8 cellular contexts compared by ENCODE assay signal in genomic region chr10:50621981-50622496, GRCh38. TPM values are rescaled to one million over a fixed set of nuclear protein-coding genes. Genes with fewer than 3 reads are reported as not detected.
DNase-seq lines count a peak whose midpoint lies in the region; ATAC-seq and TF ChIP-seq lines count a peak whose summit lies in the region.

No MANE protein-coding gene starts in this region.

- peak; percentile 83 for TF ChIP-seq POLR2A in ovary (IDR thresholded peaks at IDR 0.05)

- TF ChIP-seq CTCF in SK-N-SH (IDR thresholded peaks at IDR 0.05) (no peak; the same call in 1 of the 2 replicates), cardiac muscle cell (IDR thresholded peaks at IDR 0.05; ENCODE audit: low read depth, low read length) (no peak), ovary (IDR thresholded peaks at IDR 0.05) (no peak)

- no peaks in the 10 kb centered on the region for H3K9me3 Mint-ChIP-seq in activated naive CD8-positive, alpha-beta T cell treated with anti-CD3 and anti-CD28 coated beads, Interleukin-2, amount 50 U/mL, for 24 hours

- whole genome bisulfite sequencing in SK-N-SH (ENCODE audit: low lambda C conversion rate), result 2% methylated on average over 17 of the region's 17 CpGs
- WGBS in ovary, 3 donors, result 0 to 1% (median 0%) methylated on average over 17 of the region's 17 CpGs

- peak; percentile 23 for ATAC-seq in GM21619 (IDR thresholded peaks at IDR 0.05; ENCODE audit: unreplicated experiment)
- peak; percentile 7 for ATAC-seq in activated naive CD8-positive, alpha-beta T cell treated with anti-CD3 and anti-CD28 coated beads, Interleukin-2, amount 50 U/mL, for 24 hours

- peak overlapping the region; percentile 98 for H3K4me2 ChIP-seq in SK-N-SH

- CTCF ChIA-PET in SK-N-SH (lab: Yijun Ruan, JAX), result interaction anchor here (0.7 to 3.1 kb wide), 12 partner anchors 17 to 334 kb away, joined by 3 to 14 read pairs (median 3); no protein-coding TSS in a partner anchor

- peak overlapping the region; percentile 89 for H2AFZ ChIP-seq in SK-N-SH (ENCODE audit: low read depth)

- no peaks in the 10 kb centered on the region for H3K36me3 ChIP-seq in SK-N-SH (replicated peaks in 1 of 2; ENCODE audit: control insufficient read depth in 1 of 2, insufficient read depth in 2 of 2, low read length in 1 of 2)
- no peaks in the 10 kb centered on the region for H3K36me3 ChIP-seq in cardiac muscle cell
- H3K36me3 ChIP-seq in ovary, result no peaks in the 10 kb centered on the region

- H3F3A ChIP-seq in SK-N-SH (replicated peaks; ENCODE audit: insufficient read depth), result peaks cover 31% of the 10 kb centered on the region

- peak; percentile 33; the same call in 1 of the 2 replicates for TF ChIP-seq RAD21 in Ishikawa (IDR thresholded peaks at IDR 0.05; ENCODE audit: low read depth)
- TF ChIP-seq RAD21 in SK-N-SH (IDR thresholded peaks at IDR 0.05; ENCODE audit: low read length), result peak; percentile 55

- POLR2A ChIA-PET in SK-N-SH (lab: Yijun Ruan, JAX), result no interaction called here

- intact Hi-C loops in ovary (cut with DNase I), result loop anchor here (5.0 to 10.0 kb wide), 5 partner anchors 65 to 1545 kb away; no protein-coding TSS in a partner anchor

- TF ChIP-seq EP300 in Ishikawa (IDR thresholded peaks at IDR 0.05; ENCODE audit: borderline replicate concordance) (no peak), SK-N-SH (IDR thresholded peaks at IDR 0.05; ENCODE audit: borderline replicate concordance in 1 of 2, low read depth in 1 of 2, low read length in 1 of 2) (peak in 1 of 2 experiments; percentile 20; a peak in 1 of 4 replicates), ovary (IDR thresholded peaks at IDR 0.05) (no peak)

- H3K4me1 Mint-ChIP-seq in activated naive CD8-positive, alpha-beta T cell treated with anti-CD3 and anti-CD28 coated beads, Interleukin-2, amount 50 U/mL, for 24 hours, result peaks cover 58% of the 10 kb centered on the region

- H4K20me1 ChIP-seq in SK-N-SH (ENCODE audit: insufficient read depth), result peaks cover 7% of the 10 kb centered on the region; the same call in 1 of the 2 replicates

- peaks cover 57% of the 10 kb centered on the region for H3K79me2 ChIP-seq in SK-N-SH (ENCODE audit: insufficient read depth)

- H3K4me3 ChIP-seq in SK-N-SH (ENCODE audit: low read depth in 2 of 2, low read length in 1 of 2) (peak overlapping the region; percentile 90 to 93), cardiac muscle cell (peak overlapping the region; percentile 89), ovary (peak overlapping the region; percentile 67)

- H3K27ac Mint-ChIP-seq in activated naive CD8-positive, alpha-beta T cell treated with anti-CD3 and anti-CD28 coated beads, Interleukin-2, amount 50 U/mL, for 24 hours, result peak overlapping the region; percentile 90

- H3K27ac ChIP-seq in SK-N-SH (ENCODE audit: low read depth in 2 of 2, low read length in 1 of 2), result peak overlapping the region; percentile 64 to 100
- H3K27ac ChIP-seq in cardiac muscle cell, result peak overlapping the region; percentile 96
- H3K27ac ChIP-seq in ovary, result peak overlapping the region; percentile 95 to 100

- H3K36me3 Mint-ChIP-seq in activated naive CD8-positive, alpha-beta T cell treated with anti-CD3 and anti-CD28 coated beads, Interleukin-2, amount 50 U/mL, for 24 hours (ENCODE audit: low read depth), result no peaks in the 10 kb centered on the region

- peak overlapping the region; percentile 95 for H3K9ac ChIP-seq in SK-N-SH

- no peaks in the 10 kb centered on the region for H3K9me2 ChIP-seq in SK-N-SH

- peak overlapping the region; percentile 89 for H3K4me3 Mint-ChIP-seq in activated naive CD8-positive, alpha-beta T cell treated with anti-CD3 and anti-CD28 coated beads, Interleukin-2, amount 50 U/mL, for 24 hours

- peak; percentile 86 for DNase-seq in Daoy (ENCODE audit: low read depth)
- DNase-seq in SK-N-SH, result peak; percentile 69
- DNase-seq in activated naive CD8-positive, alpha-beta T cell treated with anti-CD3 and anti-CD28 coated beads, Interleukin-2, amount 50 U/mL, for 24 hours, result peak; percentile 63
- peak; percentile 81 to 98 for DNase-seq in cardiac muscle cell (ENCODE audit: low read depth in 1 of 2, low spot score in 1 of 2)
- peak; percentile 99 to 100 (median 99) for DNase-seq in ovary
- DNase-seq in ureter (ENCODE audit: low spot score), result peak; percentile 97

- no peaks in the 10 kb centered on the region for H3K27me3 ChIP-seq in SK-N-SH (ENCODE audit: insufficient read depth)
- no peaks in the 10 kb centered on the region for H3K27me3 ChIP-seq in cardiac muscle cell
- H3K27me3 ChIP-seq in ovary, result no peaks in the 10 kb centered on the region

- H3K9me3 ChIP-seq in SK-N-SH (no peaks in the 10 kb centered on the region), cardiac muscle cell (ENCODE audit: low read depth) (no peaks in the 10 kb centered on the region), ovary (no peaks in the 10 kb centered on the region)

- H3K27me3 Mint-ChIP-seq in activated naive CD8-positive, alpha-beta T cell treated with anti-CD3 and anti-CD28 coated beads, Interleukin-2, amount 50 U/mL, for 24 hours, result no peaks in the 10 kb centered on the region

- H3K4me1 ChIP-seq in SK-N-SH (ENCODE audit: control insufficient read depth in 1 of 2, insufficient read depth in 2 of 2, low read depth in 1 of 2, low read length in 1 of 2), result peaks cover 6 to 13% of the 10 kb centered on the region in 2 experiments; a peak in 3 of 4 replicates
- H3K4me1 ChIP-seq in cardiac muscle cell (ENCODE audit: low read depth), result peaks cover 7% of the 10 kb centered on the region
- H3K4me1 ChIP-seq in ovary (ENCODE audit: insufficient read depth), result peaks cover 1% of the 10 kb centered on the region

TF ChIP-seq in Ishikawa, 13 proteins besides CTCF, POLR2A, EP300 and RAD21:
- TF ChIP-seq NFIC (IDR thresholded peaks at IDR 0.05) (peak; percentile 58), MAX (IDR thresholded peaks at IDR 0.05) (0 out of 2 replicates have a peak, but pooled peaks have one; percentile 21), CREB1 (IDR thresholded peaks at IDR 0.05; ENCODE audit: low read depth) (no peak)

TF ChIP-seq in SK-N-SH, 30 proteins besides CTCF, POLR2A, EP300 and RAD21:
- TF ChIP-seq TAF1 (IDR thresholded peaks at IDR 0.05; ENCODE audit: borderline replicate concordance, low read depth, low read length), result no peak
- TF ChIP-seq FOSL2 (IDR thresholded peaks at IDR 0.05; ENCODE audit: borderline replicate concordance, low read depth), result peak; percentile 82
- no peak for TF ChIP-seq MEF2A (IDR thresholded peaks at IDR 0.05; ENCODE audit: borderline replicate concordance, low read depth)
- TF ChIP-seq PBX3 (IDR thresholded peaks at IDR 0.05), result peak; percentile 57
- peak; percentile 60 for TF ChIP-seq TCF12 (IDR thresholded peaks at IDR 0.05)
- TF ChIP-seq NFIC (IDR thresholded peaks at IDR 0.05; ENCODE audit: borderline replicate concordance), result peak; percentile 90
- TF ChIP-seq RXRA (IDR thresholded peaks at IDR 0.05; ENCODE audit: borderline replicate concordance, low read depth), result peak; percentile 48; the same call in 1 of the 2 replicates
- TF ChIP-seq TEAD4 (IDR thresholded peaks at IDR 0.05; ENCODE audit: borderline replicate concordance, insufficient read depth), result 0 out of 2 replicates have a peak, but pooled peaks have one; percentile 6
- peak; percentile 74; the same call in 1 of the 2 replicates for TF ChIP-seq MAX (IDR thresholded peaks at IDR 0.05; ENCODE audit: low read depth)
- peak; percentile 63 for TF ChIP-seq JUND (IDR thresholded peaks at IDR 0.05)
- TF ChIP-seq SMC3 (IDR thresholded peaks at IDR 0.05; ENCODE audit: low read depth, low read length), result peak; percentile 40
- peak; percentile 57 for TF ChIP-seq MXI1 (IDR thresholded peaks at IDR 0.05; ENCODE audit: low read depth, low read length)
- TF ChIP-seq CHD2 (IDR thresholded peaks at IDR 0.05; ENCODE audit: low read length, partially characterized antibody), result peak; percentile 82
- no peak for TF ChIP-seq FOXJ3 (CRISPR knock-in tag; IDR thresholded peaks at IDR 0.05)

RNA-seq across cellular contexts. Expression of gene SGMS1, which starts 1.7 kb away (rescaled TPM):
- total RNA-seq in Daoy (2014; rRNA removed; shearing (Covaris generic)), result 13.5 and 13.9 TPM in 2 replicates
- polyA plus RNA-seq in SK-N-SH (2012; rRNA removed) (6.3 and 7.7 TPM in 2 replicates), cardiac muscle cell (12.1 and 29.1 TPM in 2 replicates), ovary (10 to 100 TPM; 15.6 to 22.5 TPM)
- 7.8 TPM in 2 replicates for polyA plus RNA-seq in SK-N-SH (2012; cell fraction: cytosol; rRNA removed)
- polyA plus RNA-seq in SK-N-SH (2012; cell fraction: nucleus; rRNA removed), result 7.5 and 10.0 TPM in 2 replicates
- total RNA-seq in cardiac muscle cell (23.0 and 41.6 TPM in 2 replicates), ovary (10 to 100 TPM; 31.4 to 90.0 (median 39.1) TPM), ureter (78.8 TPM)

Comparison
In these comparisons a context has a peak if more than half of its experiments do, and no peak if none do; other contexts are left out.
1. Peak in every context shown above with its lines: DNase-seq, ATAC-seq, H3K4me3 ChIP-seq and H3K27ac ChIP-seq.